In the genomic region with DNA sequence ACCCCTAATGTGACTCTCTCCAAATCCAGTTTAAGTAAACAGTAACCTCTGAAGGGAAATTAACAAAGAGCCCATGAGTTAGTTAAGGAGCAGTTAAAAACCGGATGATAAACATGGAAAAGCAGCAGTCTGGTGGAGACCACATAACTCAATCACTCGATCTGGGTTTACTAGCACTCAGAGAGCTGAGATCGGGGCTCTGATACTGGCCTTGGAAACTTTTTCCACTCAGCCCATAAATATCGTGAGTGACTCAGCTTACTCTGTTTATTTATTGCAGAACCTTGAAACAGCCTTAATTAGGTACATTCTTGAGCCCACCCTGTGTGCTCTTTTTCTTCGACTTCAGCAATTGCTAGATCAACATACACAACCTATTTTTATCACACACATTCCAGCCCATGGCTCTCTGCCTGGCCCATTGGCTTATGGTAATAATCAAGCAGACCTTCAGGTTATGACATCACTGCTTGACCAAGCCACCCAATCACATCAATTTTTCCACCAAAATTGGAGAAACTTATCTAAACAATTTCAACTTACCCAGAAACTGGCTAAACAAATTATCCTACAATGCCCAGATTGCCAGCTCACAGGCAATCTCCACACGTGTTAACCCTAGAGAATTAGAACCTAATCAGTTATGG, we compare ENCODE assay signal across 12 cellular contexts.
DNase-seq lines count a peak whose midpoint lies in the region; ATAC-seq and TF ChIP-seq lines count a peak whose summit lies in the region.
"Had no signal": no experiment of that assay in that cellular context is flagged by ENCODE, and none has a peak within 500 bp of the region (broad histone marks: within the 10 kb centered on the region; RNA-seq: fewer than 3 reads in every experiment).

No MANE protein-coding gene starts in this region.

- H3K23ac ChIP-seq in mesendoderm (ENCODE audit: low read length) = no peak overlapping the region

- intact Hi-C loops in body of pancreas (cut with DNase I) = no loop called here

- no peak overlapping the region for H3K4me3 ChIP-seq in AG10803 (ENCODE audit: low read length)
- no peak overlapping the region for H3K4me3 ChIP-seq in brain microvascular endothelial cell (ENCODE audit: low read depth, low read length)
- no peak overlapping the region for H3K4me3 ChIP-seq in mesendoderm (ENCODE audit: low read length)
- H3K4me3 ChIP-seq in body of pancreas = no peak overlapping the region
- H3K4me3 ChIP-seq: psoas muscle had no signal

- H3K27ac ChIP-seq in brain microvascular endothelial cell (peak overlapping the region; percentile 48), mesendoderm (ENCODE audit: low read depth, low read length) (no peak overlapping the region), substantia nigra (ENCODE audit: low read depth, low read length, poor library complexity, severe bottlenecking) (no peak overlapping the region), body of pancreas (no peak overlapping the region)
- H3K27ac ChIP-seq: psoas muscle had no signal

- no peak overlapping the region for H2BK15ac ChIP-seq in mesendoderm (replicated peaks; ENCODE audit: low read depth)

- no peak overlapping the region for H2AK5ac ChIP-seq in mesendoderm (ENCODE audit: low read length)

- H3K9me3 ChIP-seq in body of pancreas = no peaks in the 10 kb centered on the region
- H3K9me3 ChIP-seq: psoas muscle had no signal

- TF ChIP-seq POLR2A in body of pancreas (IDR thresholded peaks at IDR 0.05) = no peak

- H3K4me2 ChIP-seq in mesendoderm (ENCODE audit: low read length) = no peak overlapping the region

- no peak overlapping the region for H2BK5ac ChIP-seq in mesendoderm (ENCODE audit: low read length)

- in situ Hi-C loops in brain microvascular endothelial cell (cut with HindIII; ENCODE audit: low pct_ligation_motif_present, low sequenced_read_pairs) = no loop called here

- H3K79me2 ChIP-seq in mesendoderm (ENCODE audit: control insufficient read depth, insufficient read depth, low read length) = no peaks in the 10 kb centered on the region

- H3K56ac ChIP-seq in mesendoderm (ENCODE audit: low read length) = no peak overlapping the region

- no peaks in the 10 kb centered on the region for H3K79me1 ChIP-seq in mesendoderm (ENCODE audit: low read length)

- H3K4me1 ChIP-seq in mesendoderm (ENCODE audit: control insufficient read depth, low read depth, low read length) (peaks cover 8% of the 10 kb centered on the region), body of pancreas (no peaks in the 10 kb centered on the region)
- H3K4me1 ChIP-seq: psoas muscle had no signal

- H4K5ac ChIP-seq in mesendoderm (ENCODE audit: low read length) = no peak overlapping the region

- no peaks in the 10 kb centered on the region for H3K36me3 ChIP-seq in brain microvascular endothelial cell (replicated peaks)
- H3K36me3 ChIP-seq in mesendoderm (ENCODE audit: control insufficient read depth, insufficient read depth, low read length) = no peaks in the 10 kb centered on the region
- no peaks in the 10 kb centered on the region for H3K36me3 ChIP-seq in body of pancreas (replicated peaks in 1 of 2; ENCODE audit: insufficient read depth in 1 of 2, low read depth in 2 of 2)

- CTCF ChIA-PET in GM10248 (lab: Yijun Ruan, JAX) = interaction anchor here (3.7 kb wide), 1 partner anchor 14 kb away, joined by 17 read pairs; no protein-coding TSS in a partner anchor

- no peak overlapping the region for H4K8ac ChIP-seq in mesendoderm (ENCODE audit: low read depth, low read length)

- H3K9ac ChIP-seq in mesendoderm (ENCODE audit: low read length) = no peak overlapping the region

- no peak overlapping the region for H3K4ac ChIP-seq in mesendoderm (ENCODE audit: low read depth, low read length)

- ATAC-seq in body of pancreas (no peak), GM21737 (IDR thresholded peaks at IDR 0.05; ENCODE audit: unreplicated experiment) (no peak)
- ATAC-seq: activated naive CD4-positive, alpha-beta T cell treated with anti-CD3 and anti-CD28 coated beads, Interleukin-2, amount 50 U/mL, for 72 hours; left colon; psoas muscle had no signal

- no peak overlapping the region for H2BK120ac ChIP-seq in mesendoderm (ENCODE audit: low read depth, low read length)

- no peaks in the 10 kb centered on the region for H3K27me3 ChIP-seq in brain microvascular endothelial cell (replicated peaks)
- H3K27me3 ChIP-seq in mesendoderm (ENCODE audit: insufficient read depth, low read length, poor library complexity) = no peaks in the 10 kb centered on the region
- no peaks in the 10 kb centered on the region for H3K27me3 ChIP-seq in body of pancreas

- POLR2A ChIA-PET in GM10248 (lab: Yijun Ruan, JAX) = no interaction called here

- H3K18ac ChIP-seq in mesendoderm (ENCODE audit: low read length) = no peak overlapping the region

- TF ChIP-seq CTCF in AG10803 (conservative IDR thresholded peaks at IDR 0.05; ENCODE audit: low read length) = no peak
- no peak for TF ChIP-seq CTCF in brain microvascular endothelial cell (IDR thresholded peaks at IDR 0.05; ENCODE audit: low read depth, low read length, missing control alignments)
- no peak for TF ChIP-seq CTCF in body of pancreas (IDR thresholded peaks at IDR 0.05)
- no peak for TF ChIP-seq CTCF in GM10248 (IDR thresholded peaks at IDR 0.05; ENCODE audit: control extremely low read depth, extremely low read depth, low read depth, missing control alignments)

- WGBS in mesendoderm (ENCODE audit: extremely low coverage, insufficient coverage, low lambda C conversion rate) = no CpG with 5 or more reads among the region's 6 CpGs
- WGBS in body of pancreas, 2 donors = 66 to 77% methylated on average over 6 of the region's 6 CpGs

- DNase-seq in AG10803 (ENCODE audit: low read depth) = peak; percentile 68
- peak; percentile 34 for DNase-seq in LHCN-M2 (ENCODE audit: low read depth)
- DNase-seq in brain microvascular endothelial cell = peak; percentile 69
- DNase-seq in mesendoderm = peak; percentile 27
- DNase-seq in substantia nigra (lab: John Stamatoyannopoulos, UW) = no peak
- no peak for DNase-seq in body of pancreas
- no peak for DNase-seq in GM10248 (ENCODE audit: extremely low spot score)
- DNase-seq: CD4-positive, alpha-beta T cell; left colon had no signal

Comparison
In these comparisons a context has a peak if more than half of its experiments do, and no peak if none do; other contexts are left out.
1. DNase-seq: peak in AG10803 (single experiment), LHCN-M2 (single experiment), brain microvascular endothelial cell (single experiment) and mesendoderm (single experiment); none in substantia nigra (0 of 49), body of pancreas (0 of 4) and GM10248 (single experiment).